6 cellular contexts compared by ENCODE assay signal in the genomic region with DNA sequence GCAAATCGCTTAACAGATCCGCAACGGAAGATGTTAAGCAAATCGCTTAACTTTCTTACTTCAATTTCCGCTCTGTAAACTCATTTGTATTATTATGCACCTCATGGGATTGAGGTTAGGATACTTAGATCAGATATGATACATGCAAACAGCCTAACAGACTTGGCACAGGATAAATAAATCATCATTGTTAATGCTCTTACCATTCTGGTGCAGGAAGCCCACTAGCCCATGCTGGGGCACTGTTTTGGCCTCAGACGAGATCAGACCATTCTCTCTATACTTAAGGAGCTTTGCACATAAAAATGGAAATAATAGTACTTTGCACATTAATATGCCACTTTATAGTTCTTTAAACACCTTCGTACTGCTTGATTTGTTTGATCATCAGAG. TPM values are rescaled to one million over a fixed set of nuclear protein-coding genes. Genes with fewer than 3 reads are reported as not detected.
DNase-seq lines count a peak whose midpoint lies in the region; FAIRE-seq and TF ChIP-seq lines count a peak whose summit lies in the region.

No MANE protein-coding gene starts in this region.

- H3K27ac ChIP-seq in 22Rv1 (peak overlapping the region; percentile 98), duodenal mucosa (ENCODE audit: low read depth, low read length) (no peak overlapping the region), small intestine (ENCODE audit: low read depth in 1 of 2, low read length in 1 of 2) (peak overlapping the region; percentile 8 to 20)

- peak overlapping the region; percentile 65 to 98 for H3K9ac ChIP-seq in duodenal mucosa (ENCODE audit: low read depth in 1 of 2, low read length in 2 of 2)

- H3K27me3 ChIP-seq in duodenal mucosa (ENCODE audit: control insufficient read depth in 1 of 2, insufficient read depth in 2 of 2, low read length in 2 of 2) (no peaks in the 10 kb centered on the region), small intestine (ENCODE audit: control insufficient read depth in 2 of 2, insufficient read depth in 2 of 2, low read length in 2 of 2) (no peaks in the 10 kb centered on the region)

- FAIRE-seq in small intestine (lab: Jason Lieb, UNC), result no peak

- H3K36me3 ChIP-seq in duodenal mucosa (ENCODE audit: control insufficient read depth in 1 of 2, insufficient read depth in 2 of 2, low read length in 2 of 2) (peaks cover 3 to 27% of the 10 kb centered on the region in 2 donors), small intestine (ENCODE audit: control insufficient read depth in 2 of 2, insufficient read depth in 2 of 2, low read length in 2 of 2) (peaks cover 5 to 6% of the 10 kb centered on the region in 2 donors)

- H3K4me3 ChIP-seq in duodenal mucosa (ENCODE audit: low read depth in 1 of 2, low read length in 2 of 2), result peak overlapping the region; percentile 99 to 100
- peak overlapping the region; percentile 53 to 55 for H3K4me3 ChIP-seq in small intestine (ENCODE audit: low read depth in 1 of 2, low read length in 2 of 2)

- peaks cover 18 to 26% of the 10 kb centered on the region in 2 donors for H3K4me1 ChIP-seq in duodenal mucosa (ENCODE audit: control insufficient read depth in 1 of 2, insufficient read depth in 2 of 2, low read length in 2 of 2)
- peaks cover 7% of the 10 kb centered on the region in 2 donors for H3K4me1 ChIP-seq in small intestine (ENCODE audit: control insufficient read depth in 2 of 2, insufficient read depth in 1 of 2, low read depth in 1 of 2, low read length in 1 of 2)

- DNase-seq in KG1 (lab: John Stamatoyannopoulos, UW) (peak; percentile 83), small intestine (peak; percentile 8), middle frontal gyrus (ENCODE audit: extremely low spot score, low spot score) (no peak), amygdala (lab: John Stamatoyannopoulos, UW) (no peak)

- TF ChIP-seq CTCF in 22Rv1 (IDR thresholded peaks at IDR 0.05), result peak; percentile 12; the same call in 1 of the 2 replicates

- WGBS in small intestine, 3 donors, result 1 to 2% (median 1%) methylated on average over 7 of the region's 7 CpGs

- H3K9me3 ChIP-seq in duodenal mucosa (ENCODE audit: control insufficient read depth in 1 of 2, low read length in 2 of 2), result no peaks in the 10 kb centered on the region
- H3K9me3 ChIP-seq in small intestine (ENCODE audit: control insufficient read depth, low read depth), result no peaks in the 10 kb centered on the region

RNA-seq across cellular contexts. Expression of a gene that starts 0.4 kb away (rescaled TPM):
- 10 to 100 TPM in 2 of 3 donors, 1 to 10 TPM in 1; 6.5 to 30.9 (median 13.2) TPM for polyA plus RNA-seq in small intestine

RNA-seq across cellular contexts. Expression of a gene that starts 1.3 kb away (rescaled TPM):
- polyA plus RNA-seq in small intestine, result 100 to 1,000 TPM in 1 of 3 donors, 10 to 100 TPM in 2; 88.1 to 126 (median 89.5) TPM

RNA-seq across cellular contexts. Expression of a gene that starts 23.9 kb away (rescaled TPM):
- 1 to 10 TPM; 1.6 to 5.8 (median 1.8) TPM for polyA plus RNA-seq in small intestine

RNA-seq across cellular contexts. Expression of a gene that starts 40.0 kb away (rescaled TPM):
- polyA plus RNA-seq in small intestine, result 1,000 to 10,000 TPM; 2,587 to 3,805 (median 3,097) TPM

RNA-seq across cellular contexts. Expression of a gene that starts 42.5 kb away (rescaled TPM):
- 10 to 100 TPM; 26.4 to 38.6 (median 31.5) TPM for polyA plus RNA-seq in small intestine

Comparison
In these comparisons a context has a peak if more than half of its experiments do, and no peak if none do; other contexts are left out.
1. DNase-seq: peak in KG1 (single experiment) and small intestine (single experiment); none in middle frontal gyrus (single experiment) and amygdala (0 of 56).